ENCODE assay signal across 8 cellular contexts in the genomic region with DNA sequence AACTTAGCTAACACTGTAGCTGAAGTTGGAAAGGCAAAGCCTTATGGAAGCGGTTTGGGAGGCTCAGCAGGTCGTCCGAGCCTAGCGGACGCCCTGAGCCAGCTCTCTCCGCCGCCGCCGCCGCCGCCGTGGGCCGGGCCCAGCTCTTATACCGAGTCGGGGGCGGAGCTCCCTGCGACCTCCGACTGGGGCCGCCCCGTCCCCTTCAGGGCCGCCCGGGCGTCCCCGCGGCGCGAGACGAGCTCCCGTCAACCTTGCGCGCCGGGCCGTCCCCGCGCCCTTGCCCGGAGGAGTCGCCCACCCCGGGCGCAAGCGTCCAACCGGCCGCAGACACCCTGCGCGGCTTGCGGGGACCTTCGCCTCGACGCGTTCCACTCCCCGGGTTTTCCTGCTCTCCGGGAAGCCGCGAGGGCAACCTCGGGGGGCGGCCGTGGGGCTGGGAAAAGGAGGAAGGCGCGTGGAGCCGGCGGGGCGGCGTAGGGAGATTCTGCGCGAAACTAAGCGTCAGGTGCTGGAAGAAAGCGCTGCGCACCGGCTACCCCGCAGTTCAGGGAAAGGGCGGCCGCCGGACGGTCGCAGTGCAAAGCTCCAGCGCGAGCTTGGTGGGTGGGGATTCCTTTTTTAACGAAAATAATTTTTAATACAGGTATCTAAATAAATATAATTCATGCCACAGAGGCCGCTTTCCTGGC. TPM values are rescaled to one million over a fixed set of nuclear protein-coding genes. Genes with fewer than 3 reads are reported as not detected.
DNase-seq lines count a peak whose midpoint lies in the region; ATAC-seq and TF ChIP-seq lines count a peak whose summit lies in the region.

A gene with protein sequence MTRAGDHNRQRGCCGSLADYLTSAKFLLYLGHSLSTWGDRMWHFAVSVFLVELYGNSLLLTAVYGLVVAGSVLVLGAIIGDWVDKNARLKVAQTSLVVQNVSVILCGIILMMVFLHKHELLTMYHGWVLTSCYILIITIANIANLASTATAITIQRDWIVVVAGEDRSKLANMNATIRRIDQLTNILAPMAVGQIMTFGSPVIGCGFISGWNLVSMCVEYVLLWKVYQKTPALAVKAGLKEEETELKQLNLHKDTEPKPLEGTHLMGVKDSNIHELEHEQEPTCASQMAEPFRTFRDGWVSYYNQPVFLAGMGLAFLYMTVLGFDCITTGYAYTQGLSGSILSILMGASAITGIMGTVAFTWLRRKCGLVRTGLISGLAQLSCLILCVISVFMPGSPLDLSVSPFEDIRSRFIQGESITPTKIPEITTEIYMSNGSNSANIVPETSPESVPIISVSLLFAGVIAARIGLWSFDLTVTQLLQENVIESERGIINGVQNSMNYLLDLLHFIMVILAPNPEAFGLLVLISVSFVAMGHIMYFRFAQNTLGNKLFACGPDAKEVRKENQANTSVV (minus strand): TSS at position 125 of the 692 bp plus-strand sequence. CDS start 326 bp downstream, outside the sequence.

- H3K27ac ChIP-seq in VCaP: peak within 1 kb of the TSS; percentile 94
- no peak within 1 kb of the TSS for H3K27ac ChIP-seq in mammary epithelial cell (ENCODE audit: insufficient read depth, low read depth, low read length)

- H3K36me3 ChIP-seq in mammary epithelial cell (ENCODE audit: insufficient read depth, low read length): no peaks in the 10 kb centered on the region
- no peaks in the 10 kb centered on the region for H3K36me3 ChIP-seq in skeletal muscle satellite cell (ENCODE audit: insufficient read depth, low read length)

- WGBS in mammary epithelial cell (ENCODE audit: low coverage, missing lambda C conversion rate): 4% methylated on average over 47 of the region's 78 CpGs

- H3K4me2 ChIP-seq in mammary epithelial cell (ENCODE audit: insufficient read depth, low read depth, low read length): peak within 1 kb of the TSS; percentile 88
- peak within 1 kb of the TSS; percentile 85 for H3K4me2 ChIP-seq in skeletal muscle satellite cell (ENCODE audit: low read length)

- H4K20me1 ChIP-seq in mammary epithelial cell (ENCODE audit: insufficient read depth, low read length): no peaks in the 10 kb centered on the region

- H3K79me2 ChIP-seq in mammary epithelial cell (ENCODE audit: insufficient read depth, low read length): no peaks in the 10 kb centered on the region

- ATAC-seq in GM21786 (IDR thresholded peaks at IDR 0.05; ENCODE audit: unreplicated experiment) (peak; percentile 62), HG03139 (IDR thresholded peaks at IDR 0.05; ENCODE audit: unreplicated experiment) (no peak)

- H3K27me3 ChIP-seq in mammary epithelial cell (ENCODE audit: insufficient read depth, low read length) (peaks cover 7% of the 10 kb centered on the region), skeletal muscle satellite cell (ENCODE audit: control insufficient read depth, insufficient read depth, low read length) (peaks cover 10% of the 10 kb centered on the region)

- peak within 1 kb of the TSS; percentile 79 for H3K4me3 ChIP-seq in NB4 (ENCODE audit: low read depth, low read length)
- peak within 1 kb of the TSS; percentile 30 to 51 (median 46) for H3K4me3 ChIP-seq in mammary epithelial cell (replicated peaks in 1 of 3; ENCODE audit: insufficient read depth in 1 of 3, low read depth in 2 of 3, low read length in 3 of 3)
- peak within 1 kb of the TSS; percentile 79 for H3K4me3 ChIP-seq in skeletal muscle satellite cell (ENCODE audit: low read length)

- H3K9ac ChIP-seq in mammary epithelial cell (ENCODE audit: insufficient read depth, low read length) (no peak within 1 kb of the TSS), skeletal muscle satellite cell (ENCODE audit: low read depth, low read length) (peak within 1 kb of the TSS; percentile 71)

- intact Hi-C loops in mammary epithelial cell (cut with micrococcal nuclease): no loop called here

- DNase-seq in COR-L47 (lab: John Stamatoyannopoulos, UW): peak; percentile 57
- peak; percentile 92 for DNase-seq in NB4 (ENCODE audit: low read depth)
- DNase-seq in mammary epithelial cell: peak; percentile 33
- peak; percentile 81 for DNase-seq in iPS-NIHi7 (ENCODE audit: extremely low spot score)

- TF ChIP-seq POLR2A in NB4 (IDR thresholded peaks at IDR 0.05; ENCODE audit: extremely low read depth, insufficient read length): peak; percentile 84

- in situ Hi-C loops in mammary epithelial cell (cut with MboI; ENCODE audit: low sequenced_read_pairs in 2 of 2): no loop called here

- H3K9me3 ChIP-seq in mammary epithelial cell (replicated peaks; ENCODE audit: insufficient read depth, low read length) (no peaks in the 10 kb centered on the region), skeletal muscle satellite cell (replicated peaks; ENCODE audit: low read length) (no peaks in the 10 kb centered on the region)

- H3K4me1 ChIP-seq in mammary epithelial cell (ENCODE audit: insufficient read depth, low read length): peaks cover 12% of the 10 kb centered on the region
- peaks cover 11% of the 10 kb centered on the region for H3K4me1 ChIP-seq in skeletal muscle satellite cell (ENCODE audit: control insufficient read depth, insufficient read depth, low read length)

- peak within 1 kb of the TSS; percentile 77 for H2AFZ ChIP-seq in mammary epithelial cell (ENCODE audit: low read depth, low read length)

- TF ChIP-seq CTCF in NB4 (IDR thresholded peaks at IDR 0.05; ENCODE audit: low read depth, low read length) (no peak), VCaP (conservative IDR thresholded peaks at IDR 0.05) (no peak), mammary epithelial cell (conservative IDR thresholded peaks at IDR 0.05 in 1 of 2, IDR thresholded peaks at IDR 0.05 in 1 of 2; ENCODE audit: extremely low read depth in 1 of 2, insufficient read depth in 1 of 2, low read depth in 1 of 2, low read length in 2 of 2) (no peak)

- CTCF ChIA-PET in mammary epithelial cell (lab: Charles Lee; ENCODE audit: low non-redundant PET): interaction anchor here (0.6 kb wide), 1 partner anchor 48 kb away, joined by 5 read pairs; no protein-coding TSS in a partner anchor

- BruUV-seq in mammary epithelial cell (replicated peaks; lab: Mats Ljungman, UMichigan): no TSS peak

- dilution Hi-C loops in mammary epithelial cell (cut with HindIII; ENCODE audit: low sequenced_read_pairs): no loop called here

RNA-seq across cellular contexts. Expression of the gene that starts here (rescaled TPM):
- 1 to 10 TPM in 1 of 2 donors, not detected in 1; 3.2 TPM for total RNA-seq in mammary epithelial cell
- not detected for polyA plus RNA-seq in mammary epithelial cell
- polyA minus RNA-seq in mammary epithelial cell: not detected
- total RNA-seq in skeletal muscle satellite cell (2012; rRNA removed): 0.25 and 1.5 TPM in 2 replicates

Comparison
In these comparisons a context has a peak if more than half of its experiments do, and no peak if none do; other contexts are left out.
1. DNase-seq: peak in every context shown above with its lines; median percentile 92 in NB4; 81 in iPS-NIHi7; 57 in COR-L47; 33 in mammary epithelial cell.